1 cellular context compared by ENCODE assay signal in the genomic region with DNA sequence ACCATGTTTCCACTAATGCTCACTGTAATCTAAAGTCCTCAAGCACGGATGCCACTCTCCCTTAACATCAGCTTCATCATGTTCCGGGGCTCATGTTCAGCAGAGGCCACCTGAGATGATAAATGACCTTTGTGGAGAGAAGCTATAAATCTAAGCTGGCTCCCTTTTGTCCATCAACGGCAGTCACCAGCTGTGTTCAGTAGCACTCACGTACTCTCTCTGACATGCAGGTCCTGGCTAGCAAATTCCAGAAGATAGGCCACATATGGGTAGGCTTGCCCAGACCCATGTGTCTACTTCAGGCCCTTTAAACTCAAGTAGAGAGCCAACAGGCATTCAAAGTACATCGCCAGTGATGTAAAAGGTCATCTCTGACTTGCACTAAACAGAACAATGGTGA.
A peak's percentile ranks its signal among the peaks of the same experiment; 100 is the strongest.
TF ChIP-seq lines count a peak whose summit lies in the region.

No MANE protein-coding gene starts in this region.

TF ChIP-seq in K562, 482 proteins besides CTCF, POLR2A, EP300 and RAD21:
- TF ChIP-seq KDM4B (IDR thresholded peaks at IDR 0.05; ENCODE audit: borderline replicate concordance in 2 of 2, low read depth in 1 of 2) (no peak), FOXK2 (conservative IDR thresholded peaks at IDR 0.05 in 1 of 2, IDR thresholded peaks at IDR 0.05 in 1 of 2; ENCODE audit: low read depth in 2 of 2) (no peak), MEIS2 (IDR thresholded peaks at IDR 0.05; ENCODE audit: partially characterized antibody) (peak; percentile 53), NFIC (IDR thresholded peaks at IDR 0.05) (no peak), MTA1 (IDR thresholded peaks at IDR 0.05; ENCODE audit: borderline replicate concordance) (no peak)
- TF ChIP-seq, protein P1, sequence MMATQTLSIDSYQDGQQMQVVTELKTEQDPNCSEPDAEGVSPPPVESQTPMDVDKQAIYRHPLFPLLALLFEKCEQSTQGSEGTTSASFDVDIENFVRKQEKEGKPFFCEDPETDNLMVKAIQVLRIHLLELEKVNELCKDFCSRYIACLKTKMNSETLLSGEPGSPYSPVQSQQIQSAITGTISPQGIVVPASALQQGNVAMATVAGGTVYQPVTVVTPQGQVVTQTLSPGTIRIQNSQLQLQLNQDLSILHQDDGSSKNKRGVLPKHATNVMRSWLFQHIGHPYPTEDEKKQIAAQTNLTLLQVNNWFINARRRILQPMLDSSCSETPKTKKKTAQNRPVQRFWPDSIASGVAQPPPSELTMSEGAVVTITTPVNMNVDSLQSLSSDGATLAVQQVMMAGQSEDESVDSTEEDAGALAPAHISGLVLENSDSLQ (IDR thresholded peaks at IDR 0.05): peak; percentile 9; the same call in 1 of the 2 replicates
TF ChIP-seq in K562: peak in this region for 2.
